2 cellular contexts compared by ENCODE assay signal in genomic region chr18:7923105-7923504, GRCh38.
TF ChIP-seq lines count a peak whose summit lies in the region.

No MANE protein-coding gene starts in this region.

TF ChIP-seq in SK-N-SH, 30 proteins besides CTCF, POLR2A, EP300 and RAD21 (continued from another document):
- TF ChIP-seq ZBTB33 (IDR thresholded peaks at IDR 0.05; ENCODE audit: borderline replicate concordance, low read depth): no peak
- no peak for TF ChIP-seq TEAD4 (IDR thresholded peaks at IDR 0.05; ENCODE audit: borderline replicate concordance, insufficient read depth)
- no peak for TF ChIP-seq SIN3A (IDR thresholded peaks at IDR 0.05; ENCODE audit: borderline replicate concordance, low read depth, low read length)
- TF ChIP-seq RXRA (IDR thresholded peaks at IDR 0.05; ENCODE audit: borderline replicate concordance, low read depth): no peak
- no peak for TF ChIP-seq POLR2AphosphoS5 (IDR thresholded peaks at IDR 0.05; ENCODE audit: low read depth, low read length)
- TF ChIP-seq REST (IDR thresholded peaks at IDR 0.05; ENCODE audit: low read depth, low read length): no peak
- no peak for TF ChIP-seq MXI1 (IDR thresholded peaks at IDR 0.05; ENCODE audit: low read depth, low read length)
- no peak for TF ChIP-seq IRF3 (IDR thresholded peaks at IDR 0.05; ENCODE audit: low read depth, low read length)
- TF ChIP-seq PBX3 (IDR thresholded peaks at IDR 0.05): no peak
- TF ChIP-seq NFIC (IDR thresholded peaks at IDR 0.05; ENCODE audit: borderline replicate concordance): no peak
- no peak for TF ChIP-seq TCF12 (IDR thresholded peaks at IDR 0.05)

TF ChIP-seq in SK-N-SH treated with all-trans-retinoic acid at 6 μM for 48 hours, 23 proteins besides CTCF, POLR2A, EP300 and RAD21 (continued from another document):
- TF ChIP-seq CREB5 (CRISPR knock-in tag; IDR thresholded peaks at IDR 0.05; ENCODE audit: low read depth) (no peak), POU6F1 (CRISPR knock-in tag; IDR thresholded peaks at IDR 0.05; ENCODE audit: borderline replicate concordance, low read depth) (no peak), TCF4 (CRISPR knock-in tag; IDR thresholded peaks at IDR 0.05; ENCODE audit: borderline replicate concordance) (no peak), SNAI2 (CRISPR knock-in tag; IDR thresholded peaks at IDR 0.05) (no peak)
